Comparison of ENCODE assay signal across 1 cellular context in the genomic region with DNA sequence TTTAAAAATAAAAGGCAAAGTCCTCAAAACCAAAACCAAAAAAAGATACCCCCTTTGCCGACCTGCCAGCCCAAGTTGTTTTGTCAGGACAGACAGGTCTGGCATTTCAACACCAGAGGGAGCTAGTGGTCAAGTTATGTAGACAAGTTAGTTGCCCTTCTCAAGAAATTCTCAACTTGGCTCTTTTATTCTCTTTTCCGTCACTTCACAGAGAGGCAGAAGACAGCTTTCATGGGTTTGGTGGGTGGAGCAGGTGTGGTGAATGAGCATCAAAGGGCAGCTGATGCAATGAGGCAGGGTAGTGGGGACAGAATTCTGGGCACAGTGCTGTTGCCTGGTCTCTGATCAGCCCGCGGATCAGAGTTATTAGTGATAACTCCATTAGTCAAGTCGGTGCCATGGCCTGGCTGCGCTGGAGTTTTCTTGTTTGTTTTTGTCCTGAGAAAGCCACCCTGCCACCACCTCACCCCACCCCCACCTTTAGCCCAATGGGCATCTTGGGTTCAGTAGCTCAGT.
TF ChIP-seq lines count a peak whose summit lies in the region.

No MANE protein-coding gene starts in this region.

TF ChIP-seq in HepG2, 621 proteins besides CTCF, POLR2A, EP300 and RAD21 (continued from another document and continues in another):
- TF ChIP-seq AHR (CRISPR knock-in tag; IDR thresholded peaks at IDR 0.05) = no peak
- TF ChIP-seq, protein P1, sequence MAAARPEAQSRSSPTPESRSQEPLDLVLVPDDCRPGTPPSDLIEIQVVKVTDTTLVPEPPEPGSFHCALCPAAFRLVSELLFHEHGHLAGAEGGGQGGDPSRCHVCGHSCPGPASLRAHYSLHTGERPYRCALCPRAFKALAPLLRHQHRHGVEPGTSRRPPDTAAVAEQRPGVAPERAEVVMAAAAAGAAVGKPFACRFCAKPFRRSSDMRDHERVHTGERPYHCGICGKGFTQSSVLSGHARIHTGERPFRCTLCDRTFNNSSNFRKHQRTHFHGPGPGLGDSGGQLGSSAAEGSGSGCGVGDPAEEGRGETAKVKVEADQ (CRISPR knock-in tag; IDR thresholded peaks at IDR 0.05; ENCODE audit: borderline replicate concordance) = no peak
- TF ChIP-seq MIER3 (CRISPR knock-in tag; IDR thresholded peaks at IDR 0.05; ENCODE audit: borderline replicate concordance) = peak; percentile 30; the same call in 1 of the 2 replicates
- TF ChIP-seq, protein P2, sequence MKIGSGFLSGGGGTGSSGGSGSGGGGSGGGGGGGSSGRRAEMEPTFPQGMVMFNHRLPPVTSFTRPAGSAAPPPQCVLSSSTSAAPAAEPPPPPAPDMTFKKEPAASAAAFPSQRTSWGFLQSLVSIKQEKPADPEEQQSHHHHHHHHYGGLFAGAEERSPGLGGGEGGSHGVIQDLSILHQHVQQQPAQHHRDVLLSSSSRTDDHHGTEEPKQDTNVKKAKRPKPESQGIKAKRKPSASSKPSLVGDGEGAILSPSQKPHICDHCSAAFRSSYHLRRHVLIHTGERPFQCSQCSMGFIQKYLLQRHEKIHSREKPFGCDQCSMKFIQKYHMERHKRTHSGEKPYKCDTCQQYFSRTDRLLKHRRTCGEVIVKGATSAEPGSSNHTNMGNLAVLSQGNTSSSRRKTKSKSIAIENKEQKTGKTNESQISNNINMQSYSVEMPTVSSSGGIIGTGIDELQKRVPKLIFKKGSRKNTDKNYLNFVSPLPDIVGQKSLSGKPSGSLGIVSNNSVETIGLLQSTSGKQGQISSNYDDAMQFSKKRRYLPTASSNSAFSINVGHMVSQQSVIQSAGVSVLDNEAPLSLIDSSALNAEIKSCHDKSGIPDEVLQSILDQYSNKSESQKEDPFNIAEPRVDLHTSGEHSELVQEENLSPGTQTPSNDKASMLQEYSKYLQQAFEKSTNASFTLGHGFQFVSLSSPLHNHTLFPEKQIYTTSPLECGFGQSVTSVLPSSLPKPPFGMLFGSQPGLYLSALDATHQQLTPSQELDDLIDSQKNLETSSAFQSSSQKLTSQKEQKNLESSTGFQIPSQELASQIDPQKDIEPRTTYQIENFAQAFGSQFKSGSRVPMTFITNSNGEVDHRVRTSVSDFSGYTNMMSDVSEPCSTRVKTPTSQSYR (CRISPR knock-in tag; IDR thresholded peaks at IDR 0.05; ENCODE audit: borderline replicate concordance) = no peak
- TF ChIP-seq, protein P3, sequence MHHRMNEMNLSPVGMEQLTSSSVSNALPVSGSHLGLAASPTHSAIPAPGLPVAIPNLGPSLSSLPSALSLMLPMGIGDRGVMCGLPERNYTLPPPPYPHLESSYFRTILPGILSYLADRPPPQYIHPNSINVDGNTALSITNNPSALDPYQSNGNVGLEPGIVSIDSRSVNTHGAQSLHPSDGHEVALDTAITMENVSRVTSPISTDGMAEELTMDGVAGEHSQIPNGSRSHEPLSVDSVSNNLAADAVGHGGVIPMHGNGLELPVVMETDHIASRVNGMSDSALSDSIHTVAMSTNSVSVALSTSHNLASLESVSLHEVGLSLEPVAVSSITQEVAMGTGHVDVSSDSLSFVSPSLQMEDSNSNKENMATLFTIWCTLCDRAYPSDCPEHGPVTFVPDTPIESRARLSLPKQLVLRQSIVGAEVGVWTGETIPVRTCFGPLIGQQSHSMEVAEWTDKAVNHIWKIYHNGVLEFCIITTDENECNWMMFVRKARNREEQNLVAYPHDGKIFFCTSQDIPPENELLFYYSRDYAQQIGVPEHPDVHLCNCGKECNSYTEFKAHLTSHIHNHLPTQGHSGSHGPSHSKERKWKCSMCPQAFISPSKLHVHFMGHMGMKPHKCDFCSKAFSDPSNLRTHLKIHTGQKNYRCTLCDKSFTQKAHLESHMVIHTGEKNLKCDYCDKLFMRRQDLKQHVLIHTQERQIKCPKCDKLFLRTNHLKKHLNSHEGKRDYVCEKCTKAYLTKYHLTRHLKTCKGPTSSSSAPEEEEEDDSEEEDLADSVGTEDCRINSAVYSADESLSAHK (CRISPR knock-in tag; IDR thresholded peaks at IDR 0.05; ENCODE audit: borderline replicate concordance) = no peak
- no peak for TF ChIP-seq ZNF10 (CRISPR knock-in tag; IDR thresholded peaks at IDR 0.05; ENCODE audit: borderline replicate concordance, low read depth)
- TF ChIP-seq HES4 (CRISPR knock-in tag; IDR thresholded peaks at IDR 0.05; ENCODE audit: borderline replicate concordance) = no peak
- TF ChIP-seq, protein P4, sequence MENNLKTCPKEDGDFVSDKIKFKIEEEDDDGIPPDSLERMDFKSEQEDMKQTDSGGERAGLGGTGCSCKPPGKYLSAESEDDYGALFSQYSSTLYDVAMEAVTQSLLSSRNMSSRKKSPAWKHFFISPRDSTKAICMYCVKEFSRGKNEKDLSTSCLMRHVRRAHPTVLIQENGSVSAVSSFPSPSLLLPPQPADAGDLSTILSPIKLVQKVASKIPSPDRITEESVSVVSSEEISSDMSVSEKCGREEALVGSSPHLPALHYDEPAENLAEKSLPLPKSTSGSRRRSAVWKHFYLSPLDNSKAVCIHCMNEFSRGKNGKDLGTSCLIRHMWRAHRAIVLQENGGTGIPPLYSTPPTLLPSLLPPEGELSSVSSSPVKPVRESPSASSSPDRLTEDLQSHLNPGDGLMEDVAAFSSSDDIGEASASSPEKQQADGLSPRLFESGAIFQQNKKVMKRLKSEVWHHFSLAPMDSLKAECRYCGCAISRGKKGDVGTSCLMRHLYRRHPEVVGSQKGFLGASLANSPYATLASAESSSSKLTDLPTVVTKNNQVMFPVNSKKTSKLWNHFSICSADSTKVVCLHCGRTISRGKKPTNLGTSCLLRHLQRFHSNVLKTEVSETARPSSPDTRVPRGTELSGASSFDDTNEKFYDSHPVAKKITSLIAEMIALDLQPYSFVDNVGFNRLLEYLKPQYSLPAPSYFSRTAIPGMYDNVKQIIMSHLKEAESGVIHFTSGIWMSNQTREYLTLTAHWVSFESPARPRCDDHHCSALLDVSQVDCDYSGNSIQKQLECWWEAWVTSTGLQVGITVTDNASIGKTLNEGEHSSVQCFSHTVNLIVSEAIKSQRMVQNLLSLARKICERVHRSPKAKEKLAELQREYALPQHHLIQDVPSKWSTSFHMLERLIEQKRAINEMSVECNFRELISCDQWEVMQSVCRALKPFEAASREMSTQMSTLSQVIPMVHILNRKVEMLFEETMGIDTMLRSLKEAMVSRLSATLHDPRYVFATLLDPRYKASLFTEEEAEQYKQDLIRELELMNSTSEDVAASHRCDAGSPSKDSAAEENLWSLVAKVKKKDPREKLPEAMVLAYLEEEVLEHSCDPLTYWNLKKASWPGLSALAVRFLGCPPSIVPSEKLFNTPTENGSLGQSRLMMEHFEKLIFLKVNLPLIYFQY (CRISPR knock-in tag; IDR thresholded peaks at IDR 0.05; ENCODE audit: borderline replicate concordance) = no peak; the same call in 1 of the 2 replicates
- no peak for TF ChIP-seq RBM39 (IDR thresholded peaks at IDR 0.05; ENCODE audit: low read depth, low read length, poor library complexity, severe bottlenecking)
- no peak for TF ChIP-seq ZNF550 (CRISPR knock-in tag; IDR thresholded peaks at IDR 0.05; ENCODE audit: borderline replicate concordance)
- TF ChIP-seq, protein P5, sequence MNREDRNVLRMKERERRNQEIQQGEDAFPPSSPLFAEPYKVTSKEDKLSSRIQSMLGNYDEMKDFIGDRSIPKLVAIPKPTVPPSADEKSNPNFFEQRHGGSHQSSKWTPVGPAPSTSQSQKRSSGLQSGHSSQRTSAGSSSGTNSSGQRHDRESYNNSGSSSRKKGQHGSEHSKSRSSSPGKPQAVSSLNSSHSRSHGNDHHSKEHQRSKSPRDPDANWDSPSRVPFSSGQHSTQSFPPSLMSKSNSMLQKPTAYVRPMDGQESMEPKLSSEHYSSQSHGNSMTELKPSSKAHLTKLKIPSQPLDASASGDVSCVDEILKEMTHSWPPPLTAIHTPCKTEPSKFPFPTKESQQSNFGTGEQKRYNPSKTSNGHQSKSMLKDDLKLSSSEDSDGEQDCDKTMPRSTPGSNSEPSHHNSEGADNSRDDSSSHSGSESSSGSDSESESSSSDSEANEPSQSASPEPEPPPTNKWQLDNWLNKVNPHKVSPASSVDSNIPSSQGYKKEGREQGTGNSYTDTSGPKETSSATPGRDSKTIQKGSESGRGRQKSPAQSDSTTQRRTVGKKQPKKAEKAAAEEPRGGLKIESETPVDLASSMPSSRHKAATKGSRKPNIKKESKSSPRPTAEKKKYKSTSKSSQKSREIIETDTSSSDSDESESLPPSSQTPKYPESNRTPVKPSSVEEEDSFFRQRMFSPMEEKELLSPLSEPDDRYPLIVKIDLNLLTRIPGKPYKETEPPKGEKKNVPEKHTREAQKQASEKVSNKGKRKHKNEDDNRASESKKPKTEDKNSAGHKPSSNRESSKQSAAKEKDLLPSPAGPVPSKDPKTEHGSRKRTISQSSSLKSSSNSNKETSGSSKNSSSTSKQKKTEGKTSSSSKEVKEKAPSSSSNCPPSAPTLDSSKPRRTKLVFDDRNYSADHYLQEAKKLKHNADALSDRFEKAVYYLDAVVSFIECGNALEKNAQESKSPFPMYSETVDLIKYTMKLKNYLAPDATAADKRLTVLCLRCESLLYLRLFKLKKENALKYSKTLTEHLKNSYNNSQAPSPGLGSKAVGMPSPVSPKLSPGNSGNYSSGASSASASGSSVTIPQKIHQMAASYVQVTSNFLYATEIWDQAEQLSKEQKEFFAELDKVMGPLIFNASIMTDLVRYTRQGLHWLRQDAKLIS (CRISPR knock-in tag; IDR thresholded peaks at IDR 0.05) = no peak
- no peak for TF ChIP-seq MIXL1 (CRISPR knock-in tag; IDR thresholded peaks at IDR 0.05)
- TF ChIP-seq NONO (IDR thresholded peaks at IDR 0.05) = no peak
- TF ChIP-seq NONO (CRISPR knock-in tag; conservative IDR thresholded peaks at IDR 0.05) = no peak
- TF ChIP-seq, protein P6, sequence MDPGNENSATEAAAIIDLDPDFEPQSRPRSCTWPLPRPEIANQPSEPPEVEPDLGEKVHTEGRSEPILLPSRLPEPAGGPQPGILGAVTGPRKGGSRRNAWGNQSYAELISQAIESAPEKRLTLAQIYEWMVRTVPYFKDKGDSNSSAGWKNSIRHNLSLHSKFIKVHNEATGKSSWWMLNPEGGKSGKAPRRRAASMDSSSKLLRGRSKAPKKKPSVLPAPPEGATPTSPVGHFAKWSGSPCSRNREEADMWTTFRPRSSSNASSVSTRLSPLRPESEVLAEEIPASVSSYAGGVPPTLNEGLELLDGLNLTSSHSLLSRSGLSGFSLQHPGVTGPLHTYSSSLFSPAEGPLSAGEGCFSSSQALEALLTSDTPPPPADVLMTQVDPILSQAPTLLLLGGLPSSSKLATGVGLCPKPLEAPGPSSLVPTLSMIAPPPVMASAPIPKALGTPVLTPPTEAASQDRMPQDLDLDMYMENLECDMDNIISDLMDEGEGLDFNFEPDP (CRISPR knock-in tag; conservative IDR thresholded peaks at IDR 0.05) = no peak
- TF ChIP-seq, protein P7, sequence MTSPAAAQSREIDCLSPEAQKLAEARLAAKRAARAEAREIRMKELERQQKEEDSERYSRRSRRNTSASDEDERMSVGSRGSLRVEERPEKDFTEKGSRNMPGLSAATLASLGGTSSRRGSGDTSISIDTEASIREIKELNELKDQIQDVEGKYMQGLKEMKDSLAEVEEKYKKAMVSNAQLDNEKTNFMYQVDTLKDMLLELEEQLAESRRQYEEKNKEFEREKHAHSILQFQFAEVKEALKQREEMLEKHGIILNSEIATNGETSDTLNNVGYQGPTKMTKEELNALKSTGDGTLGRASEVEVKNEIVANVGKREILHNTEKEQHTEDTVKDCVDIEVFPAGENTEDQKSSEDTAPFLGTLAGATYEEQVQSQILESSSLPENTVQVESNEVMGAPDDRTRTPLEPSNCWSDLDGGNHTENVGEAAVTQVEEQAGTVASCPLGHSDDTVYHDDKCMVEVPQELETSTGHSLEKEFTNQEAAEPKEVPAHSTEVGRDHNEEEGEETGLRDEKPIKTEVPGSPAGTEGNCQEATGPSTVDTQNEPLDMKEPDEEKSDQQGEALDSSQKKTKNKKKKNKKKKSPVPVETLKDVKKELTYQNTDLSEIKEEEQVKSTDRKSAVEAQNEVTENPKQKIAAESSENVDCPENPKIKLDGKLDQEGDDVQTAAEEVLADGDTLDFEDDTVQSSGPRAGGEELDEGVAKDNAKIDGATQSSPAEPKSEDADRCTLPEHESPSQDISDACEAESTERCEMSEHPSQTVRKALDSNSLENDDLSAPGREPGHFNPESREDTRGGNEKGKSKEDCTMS (CRISPR knock-in tag; conservative IDR thresholded peaks at IDR 0.05) = no peak
- TF ChIP-seq ZNF768 (CRISPR knock-in tag; IDR thresholded peaks at IDR 0.05) = no peak
- TF ChIP-seq, protein P8, sequence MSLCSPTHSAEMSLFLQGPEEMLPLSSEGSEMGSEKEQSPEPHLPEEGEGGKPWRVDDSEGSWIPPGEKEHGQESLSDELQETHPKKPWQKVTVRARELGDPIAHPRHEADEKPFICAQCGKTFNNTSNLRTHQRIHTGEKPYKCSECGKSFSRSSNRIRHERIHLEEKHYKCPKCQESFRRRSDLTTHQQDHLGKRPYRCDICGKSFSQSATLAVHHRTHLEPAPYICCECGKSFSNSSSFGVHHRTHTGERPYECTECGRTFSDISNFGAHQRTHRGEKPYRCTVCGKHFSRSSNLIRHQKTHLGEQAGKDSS (CRISPR knock-in tag; IDR thresholded peaks at IDR 0.05; ENCODE audit: borderline replicate concordance, low read depth) = no peak
- TF ChIP-seq, protein P9, sequence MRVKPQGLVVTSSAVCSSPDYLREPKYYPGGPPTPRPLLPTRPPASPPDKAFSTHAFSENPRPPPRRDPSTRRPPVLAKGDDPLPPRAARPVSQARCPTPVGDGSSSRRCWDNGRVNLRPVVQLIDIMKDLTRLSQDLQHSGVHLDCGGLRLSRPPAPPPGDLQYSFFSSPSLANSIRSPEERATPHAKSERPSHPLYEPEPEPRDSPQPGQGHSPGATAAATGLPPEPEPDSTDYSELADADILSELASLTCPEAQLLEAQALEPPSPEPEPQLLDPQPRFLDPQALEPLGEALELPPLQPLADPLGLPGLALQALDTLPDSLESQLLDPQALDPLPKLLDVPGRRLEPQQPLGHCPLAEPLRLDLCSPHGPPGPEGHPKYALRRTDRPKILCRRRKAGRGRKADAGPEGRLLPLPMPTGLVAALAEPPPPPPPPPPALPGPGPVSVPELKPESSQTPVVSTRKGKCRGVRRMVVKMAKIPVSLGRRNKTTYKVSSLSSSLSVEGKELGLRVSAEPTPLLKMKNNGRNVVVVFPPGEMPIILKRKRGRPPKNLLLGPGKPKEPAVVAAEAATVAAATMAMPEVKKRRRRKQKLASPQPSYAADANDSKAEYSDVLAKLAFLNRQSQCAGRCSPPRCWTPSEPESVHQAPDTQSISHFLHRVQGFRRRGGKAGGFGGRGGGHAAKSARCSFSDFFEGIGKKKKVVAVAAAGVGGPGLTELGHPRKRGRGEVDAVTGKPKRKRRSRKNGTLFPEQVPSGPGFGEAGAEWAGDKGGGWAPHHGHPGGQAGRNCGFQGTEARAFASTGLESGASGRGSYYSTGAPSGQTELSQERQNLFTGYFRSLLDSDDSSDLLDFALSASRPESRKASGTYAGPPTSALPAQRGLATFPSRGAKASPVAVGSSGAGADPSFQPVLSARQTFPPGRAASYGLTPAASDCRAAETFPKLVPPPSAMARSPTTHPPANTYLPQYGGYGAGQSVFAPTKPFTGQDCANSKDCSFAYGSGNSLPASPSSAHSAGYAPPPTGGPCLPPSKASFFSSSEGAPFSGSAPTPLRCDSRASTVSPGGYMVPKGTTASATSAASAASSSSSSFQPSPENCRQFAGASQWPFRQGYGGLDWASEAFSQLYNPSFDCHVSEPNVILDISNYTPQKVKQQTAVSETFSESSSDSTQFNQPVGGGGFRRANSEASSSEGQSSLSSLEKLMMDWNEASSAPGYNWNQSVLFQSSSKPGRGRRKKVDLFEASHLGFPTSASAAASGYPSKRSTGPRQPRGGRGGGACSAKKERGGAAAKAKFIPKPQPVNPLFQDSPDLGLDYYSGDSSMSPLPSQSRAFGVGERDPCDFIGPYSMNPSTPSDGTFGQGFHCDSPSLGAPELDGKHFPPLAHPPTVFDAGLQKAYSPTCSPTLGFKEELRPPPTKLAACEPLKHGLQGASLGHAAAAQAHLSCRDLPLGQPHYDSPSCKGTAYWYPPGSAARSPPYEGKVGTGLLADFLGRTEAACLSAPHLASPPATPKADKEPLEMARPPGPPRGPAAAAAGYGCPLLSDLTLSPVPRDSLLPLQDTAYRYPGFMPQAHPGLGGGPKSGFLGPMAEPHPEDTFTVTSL (CRISPR knock-in tag; IDR thresholded peaks at IDR 0.05; ENCODE audit: borderline replicate concordance) = no peak
